21 cellular contexts compared by ENCODE assay signal in the genomic region with DNA sequence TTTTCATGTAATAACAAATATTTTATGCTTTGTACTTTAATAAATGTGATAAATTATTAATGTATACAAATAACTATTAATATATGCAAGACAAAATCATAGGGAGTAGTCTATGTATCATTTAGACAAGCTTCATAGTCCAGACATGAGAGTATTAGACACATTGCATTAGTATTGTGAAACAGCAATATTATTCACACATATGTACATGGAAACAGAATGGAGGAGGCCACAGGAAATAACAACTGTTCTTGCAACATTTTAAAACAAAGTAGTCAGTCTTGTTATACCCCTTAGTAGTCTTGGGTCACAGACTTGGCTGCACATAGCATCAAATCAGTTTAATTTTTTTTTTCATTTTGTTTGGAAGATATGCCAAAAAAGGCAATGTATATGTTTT. TPM values are rescaled to one million over a fixed set of nuclear protein-coding genes. Genes with fewer than 3 reads are reported as not detected.
DNase-seq lines count a peak whose midpoint lies in the region; ATAC-seq, FAIRE-seq and TF ChIP-seq lines count a peak whose summit lies in the region.
"Had no signal": no experiment of that assay in that cellular context is flagged by ENCODE, and none has a peak within 500 bp of the region (broad histone marks: within the 10 kb centered on the region; RNA-seq: fewer than 3 reads in every experiment).

No MANE protein-coding gene starts in this region.

- no peak overlapping the region for H3K9ac ChIP-seq in HepG2 (ENCODE audit: insufficient read depth, low read depth, low read length)

- ATAC-seq in HepG2 (no peak), right lobe of liver (no peak)
- ATAC-seq in activated naive CD4-positive, alpha-beta T cell treated with anti-CD3 and anti-CD28 coated beads, Interleukin-2, amount 50 U/mL, for 72 hours, result no peak
- ATAC-seq: CD8-positive, alpha-beta T cell; GM23338 had no signal

- TF ChIP-seq EP300 in HepG2 (IDR thresholded peaks at IDR 0.05; ENCODE audit: low read depth in 2 of 2, low read length in 2 of 2) (no peak), HepG2 (CRISPR knock-in tag; IDR thresholded peaks at IDR 0.05; ENCODE audit: borderline replicate concordance) (no peak)

- no peak for TF ChIP-seq POLR2A in HepG2 (IDR thresholded peaks at IDR 0.05; ENCODE audit: insufficient read depth in 1 of 2, low read depth in 2 of 2, low read length in 2 of 2)
- no peak for TF ChIP-seq POLR2A in right lobe of liver (IDR thresholded peaks at IDR 0.05)

- no peak for FAIRE-seq in HepG2 (lab: Jason Lieb, UNC)
- FAIRE-seq: A204.1, D721Med, G401.6, GM12891 had no signal

- no peaks in the 10 kb centered on the region for H4K20me1 ChIP-seq in HepG2 (ENCODE audit: insufficient read depth, low read length)

- no peak overlapping the region for H3K4me3 ChIP-seq in HepG2 (replicated peaks in 1 of 3; ENCODE audit: insufficient read depth in 1 of 3, low read depth in 2 of 3, low read length in 3 of 3)
- no peak overlapping the region for H3K4me3 ChIP-seq in right lobe of liver
- H3K4me3 ChIP-seq: GM23338 had no signal

- in situ Hi-C loops in HepG2 (cut with HindIII; ENCODE audit: extremely low pct_ligation_motif_present, low pct_unique_long_range_greater_than_20kb) (no loop called here), ACHN (cut with HindIII; ENCODE audit: low pct_ligation_motif_present, low pct_unique_long_range_greater_than_20kb, low sequenced_read_pairs) (no loop called here)

- TF ChIP-seq RAD21 in HepG2 (CRISPR knock-in tag; IDR thresholded peaks at IDR 0.05), result no peak

- TF ChIP-seq CTCF in HepG2 (CRISPR knock-in tag; IDR thresholded peaks at IDR 0.05) (no peak), right lobe of liver (IDR thresholded peaks at IDR 0.05) (no peak)

- no peaks in the 10 kb centered on the region for H3K4me1 ChIP-seq in HepG2 (ENCODE audit: insufficient read depth, low read length)
- no peaks in the 10 kb centered on the region for H3K4me1 ChIP-seq in right lobe of liver

- CTCF ChIA-PET in HepG2 (lab: Yijun Ruan, JAX; ENCODE audit: low intra/inter-chr PET ratio, low total read pairs), result no interaction called here

- H3K27me3 ChIP-seq in HepG2 (ENCODE audit: control insufficient read depth in 1 of 2, insufficient read depth in 2 of 2, low read length in 2 of 2) (no peaks in the 10 kb centered on the region), right lobe of liver (no peaks in the 10 kb centered on the region)

- intact Hi-C loops in HepG2 (cut with micrococcal nuclease; ENCODE audit: unreplicated experiment) (no loop called here), right lobe of liver (cut with DNase I) (no loop called here)

- H2AFZ ChIP-seq in HepG2 (ENCODE audit: low read length), result no peak overlapping the region
- H2AFZ ChIP-seq: GM23338 had no signal

- no peaks in the 10 kb centered on the region for H3K79me2 ChIP-seq in HepG2 (ENCODE audit: insufficient read depth, low read length)

- H3K36me3 ChIP-seq in HepG2 (replicated peaks in 1 of 2; ENCODE audit: control insufficient read depth in 1 of 2, insufficient read depth in 2 of 2, low read length in 2 of 2) (no peaks in the 10 kb centered on the region), right lobe of liver (no peaks in the 10 kb centered on the region)

- H3K27ac Mint-ChIP-seq in activated naive CD4-positive, alpha-beta T cell treated with anti-CD3 and anti-CD28 coated beads, Interleukin-2, amount 50 U/mL, for 72 hours, result no peak overlapping the region
- H3K27ac Mint-ChIP-seq: CD14-positive monocyte; CD8-positive, alpha-beta T cell; GM23338 had no signal

- no TSS peak for BruUV-seq in HepG2 (replicated peaks; lab: Mats Ljungman, UMichigan)

- H3K27ac ChIP-seq in HepG2 (ENCODE audit: extremely low read length, insufficient read depth, low read length) (no peak overlapping the region), right lobe of liver (no peak overlapping the region), epithelial cell of prostate (peak overlapping the region; percentile 17)
- H3K27ac ChIP-seq: HL-60 had no signal

- peaks cover 5 to 6% of the 10 kb centered on the region in 2 donors for H3K36me3 Mint-ChIP-seq in activated naive CD4-positive, alpha-beta T cell treated with anti-CD3 and anti-CD28 coated beads, Interleukin-2, amount 50 U/mL, for 72 hours
- H3K36me3 Mint-ChIP-seq: CD14-positive monocyte; CD8-positive, alpha-beta T cell had no signal

- POLR2A ChIA-PET in HepG2 (lab: Yijun Ruan, JAX), result no interaction called here

- DNase-seq in HepG2 (ENCODE audit: low spot score) (no peak), right lobe of liver (no peak), amniotic epithelial cell (ENCODE audit: low read depth) (peak; percentile 78), epithelial cell of prostate (ENCODE audit: low read depth, low spot score) (peak; percentile 45), NCI-H1436 treated with DMSO at 0.1 percent for 48 hours (lab: John Stamatoyannopoulos, UW) (no peak), ACHN (no peak)
- no peak for DNase-seq in activated naive CD4-positive, alpha-beta T cell treated with anti-CD3 and anti-CD28 coated beads, Interleukin-2, amount 50 U/mL, for 72 hours (ENCODE audit: low spot score in 2 of 2)
- DNase-seq: CD8-positive, alpha-beta T cell; COR-L47; DMS153; DMS79 treated with DMSO at 0.1 percent for 48 hours; EL; H7 had no signal

- H3K4me2 ChIP-seq in HepG2 (ENCODE audit: low read depth, low read length), result no peak overlapping the region
- H3K4me2 ChIP-seq: GM23338 had no signal

- H3K9me3 ChIP-seq in HepG2 (ENCODE audit: low read length) (no peaks in the 10 kb centered on the region), right lobe of liver (no peaks in the 10 kb centered on the region)

- peaks cover 5% of the 10 kb centered on the region in 2 donors for H3K9me3 Mint-ChIP-seq in activated naive CD4-positive, alpha-beta T cell treated with anti-CD3 and anti-CD28 coated beads, Interleukin-2, amount 50 U/mL, for 72 hours
- H3K9me3 Mint-ChIP-seq: GM23338 had no signal

TF ChIP-seq in HepG2, 621 proteins besides CTCF, POLR2A, EP300 and RAD21:
- TF ChIP-seq CEBPB (IDR thresholded peaks at IDR 0.05; ENCODE audit: borderline replicate concordance, low read depth, low read length), result 0 out of 2 replicates have a peak, but pooled peaks have one; percentile 7
- TF ChIP-seq SIN3B (IDR thresholded peaks at IDR 0.05; ENCODE audit: low read length), result no peak

RNA-seq across cellular contexts. Expression of gene DSC1, which starts 15.8 kb away (rescaled TPM):
- not detected in 2 replicates for total RNA-seq in HepG2 (2016; rRNA removed; fragmentation: Illumina TruSeq; extraction: Trizol)
- not detected in 2 replicates for total RNA-seq in HepG2 (2016; cell fraction: cytosol; rRNA removed; fragmentation: Illumina TruSeq; extraction: Trizol; ENCODE audit: low read depth)
- not detected in 2 replicates for total RNA-seq in HepG2 (2016; cell fraction: insoluble cytoplasmic fraction; rRNA removed; fragmentation: Illumina TruSeq; extraction: Trizol)
- not detected in 2 replicates for total RNA-seq in HepG2 (2016; cell fraction: membrane; rRNA removed; fragmentation: Illumina TruSeq; extraction: Trizol)
- not detected in 2 replicates for total RNA-seq in HepG2 (2016; cell fraction: nucleus; rRNA removed; fragmentation: Illumina TruSeq; extraction: Trizol)
- not detected in 2 replicates for polyA plus RNA-seq in HepG2 (2011; rRNA removed)
- not detected in 2 replicates for polyA plus RNA-seq in HepG2 (2011; cell fraction: cytosol; rRNA removed)
- polyA plus RNA-seq in HepG2 (2011; cell fraction: nucleus; rRNA removed), result not detected in 2 replicates
- polyA plus RNA-seq in HepG2 (2012), result 0.04 TPM in 1 of 2 replicates, not detected in the other
- not detected in 2 replicates for polyA plus RNA-seq in HepG2 (2016; cell fraction: cytosol; fragmentation: Illumina TruSeq; extraction: Trizol; ENCODE audit: low read depth)
- not detected in 2 replicates for polyA plus RNA-seq in HepG2 (2016; cell fraction: insoluble cytoplasmic fraction; fragmentation: Illumina TruSeq; extraction: Trizol; ENCODE audit: low read depth)
- not detected in 2 replicates for polyA plus RNA-seq in HepG2 (2016; cell fraction: membrane; fragmentation: Illumina TruSeq; extraction: Trizol; ENCODE audit: low read depth)
- not detected in 2 replicates for polyA plus RNA-seq in HepG2 (2016; cell fraction: nucleus; fragmentation: Illumina TruSeq; extraction: Trizol; ENCODE audit: insufficient read depth, low read depth)
- polyA minus RNA-seq in HepG2 (2011; rRNA and poly(A)+ RNA removed; ENCODE audit: low replicate concordance), result not detected in 2 replicates
- not detected in 2 replicates for polyA minus RNA-seq in HepG2 (2011; cell fraction: cytosol; rRNA and poly(A)+ RNA removed)
- not detected in 2 replicates for polyA minus RNA-seq in HepG2 (2011; cell fraction: nucleus; rRNA and poly(A)+ RNA removed)
- not detected for total RNA-seq in right lobe of liver
- total RNA-seq in activated naive CD4-positive, alpha-beta T cell treated with anti-CD3 and anti-CD28 coated beads, Interleukin-2, amount 50 U/mL, for 72 hours, result under 1 TPM; 0.06 to 0.09 TPM
- total RNA-seq: GM23338, H7 had no signal
- polyA plus RNA-seq: BJ, CD14-positive monocyte, GM23338 had no signal

RNA-seq across cellular contexts. Expression of gene DSC2, which starts 44.6 kb away (rescaled TPM):
- total RNA-seq in HepG2 (2016; rRNA removed; fragmentation: Illumina TruSeq; extraction: Trizol) (19.6 and 24.9 TPM in 2 replicates), right lobe of liver (1 to 10 TPM; 4.4 to 9.7 (median 6.6) TPM)
- total RNA-seq in HepG2 (2016; cell fraction: cytosol; rRNA removed; fragmentation: Illumina TruSeq; extraction: Trizol; ENCODE audit: low read depth), result 1.7 and 2.0 TPM in 2 replicates
- 18.2 and 26.4 TPM in 2 replicates for total RNA-seq in HepG2 (2016; cell fraction: insoluble cytoplasmic fraction; rRNA removed; fragmentation: Illumina TruSeq; extraction: Trizol)
- 8.8 and 11.1 TPM in 2 replicates for total RNA-seq in HepG2 (2016; cell fraction: membrane; rRNA removed; fragmentation: Illumina TruSeq; extraction: Trizol)
- total RNA-seq in HepG2 (2016; cell fraction: nucleus; rRNA removed; fragmentation: Illumina TruSeq; extraction: Trizol), result 30.9 and 35.0 TPM in 2 replicates
- polyA plus RNA-seq in HepG2 (2011; rRNA removed), result 7.2 and 7.9 TPM in 2 replicates
- polyA plus RNA-seq in HepG2 (2011; cell fraction: cytosol; rRNA removed), result 3.7 and 6.8 TPM in 2 replicates
- 3.3 and 3.8 TPM in 2 replicates for polyA plus RNA-seq in HepG2 (2011; cell fraction: nucleus; rRNA removed)
- polyA plus RNA-seq in HepG2 (2012), result 19.0 and 19.4 TPM in 2 replicates
- polyA plus RNA-seq in HepG2 (2016; cell fraction: cytosol; fragmentation: Illumina TruSeq; extraction: Trizol; ENCODE audit: low read depth), result 0.86 and 0.89 TPM in 2 replicates
- 11.6 and 13.5 TPM in 2 replicates for polyA plus RNA-seq in HepG2 (2016; cell fraction: insoluble cytoplasmic fraction; fragmentation: Illumina TruSeq; extraction: Trizol; ENCODE audit: low read depth)
- polyA plus RNA-seq in HepG2 (2016; cell fraction: membrane; fragmentation: Illumina TruSeq; extraction: Trizol; ENCODE audit: low read depth), result 3.0 and 3.5 TPM in 2 replicates
- polyA plus RNA-seq in HepG2 (2016; cell fraction: nucleus; fragmentation: Illumina TruSeq; extraction: Trizol; ENCODE audit: insufficient read depth, low read depth), result 27.0 and 28.4 TPM in 2 replicates
- polyA minus RNA-seq in HepG2 (2011; rRNA and poly(A)+ RNA removed; ENCODE audit: low replicate concordance), result under 0.01 and 15.2 TPM in 2 replicates
- 19.0 and 23.5 TPM in 2 replicates for polyA minus RNA-seq in HepG2 (2011; cell fraction: cytosol; rRNA and poly(A)+ RNA removed)
- 20.3 and 24.9 TPM in 2 replicates for polyA minus RNA-seq in HepG2 (2011; cell fraction: nucleus; rRNA and poly(A)+ RNA removed)
- total RNA-seq in activated naive CD4-positive, alpha-beta T cell treated with anti-CD3 and anti-CD28 coated beads, Interleukin-2, amount 50 U/mL, for 72 hours, result not detected
- total RNA-seq: CD8-positive, alpha-beta T cell had no signal
- polyA plus RNA-seq: BJ had no signal

Comparison
In these comparisons a context has a peak if more than half of its experiments do, and no peak if none do; other contexts are left out.
1. DNase-seq: peak in amniotic epithelial cell (single experiment) and epithelial cell of prostate (single experiment); none in HepG2 (single experiment), right lobe of liver (0 of 3), activated naive CD4-positive, alpha-beta T cell treated with anti-CD3 and anti-CD28 coated beads, Interleukin-2, amount 50 U/mL, for 72 hours (0 of 2), NCI-H1436 treated with DMSO at 0.1 percent for 48 hours (single experiment) and ACHN (single experiment).